ENCODE assay signal across 18 cellular contexts in genomic region chr9:89744730-89745129, GRCh38.
A peak's percentile ranks its signal among the peaks of the same experiment; 100 is the strongest.
DNase-seq lines count a peak whose midpoint lies in the region; ATAC-seq, FAIRE-seq and TF ChIP-seq lines count a peak whose summit lies in the region.
"Had no signal": no experiment of that assay in that cellular context is flagged by ENCODE, and none has a peak within 500 bp of the region (broad histone marks: within the 10 kb centered on the region; RNA-seq: fewer than 3 reads in every experiment).

No MANE protein-coding gene starts in this region.

- intact Hi-C loops in tibial artery (cut with DNase I; ENCODE audit: low total_unique reads) = no loop called here

- no peaks in the 10 kb centered on the region for H3K36me3 Mint-ChIP-seq in activated T-cell treated with anti-CD3 and anti-CD28 coated beads, Interleukin-2, amount 50 U/mL, for 24 hours (ENCODE audit: low read depth)
- H3K36me3 Mint-ChIP-seq in activated T-cell treated with anti-CD3 and anti-CD28 coated beads, Interleukin-2, amount 50 U/mL, for 72 hours (ENCODE audit: insufficient read depth in 2 of 2) = no peaks in the 10 kb centered on the region
- H3K36me3 Mint-ChIP-seq in natural killer cell treated with Interleukin-12 subunit alpha and Interleukin-12 subunit beta and Interleukin-15 and Interleukin-18, amount 100 ng/mL, for 72 hours = no peaks in the 10 kb centered on the region

- DNase-seq in activated T-cell treated with anti-CD3 and anti-CD28 coated beads, Interleukin-2, amount 50 U/mL, for 24 hours = no peak
- DNase-seq in activated T-cell treated with anti-CD3 and anti-CD28 coated beads, Interleukin-2, amount 50 U/mL, for 72 hours = no peak
- DNase-seq in NT2/D1 (ENCODE audit: low read depth, low spot score) = no peak
- DNase-seq in bronchial epithelial cell (ENCODE audit: low read depth) = peak; percentile 58
- peak; percentile 58 for DNase-seq in natural killer cell treated with Interleukin-12 subunit alpha and Interleukin-12 subunit beta and Interleukin-15 and Interleukin-18, amount 100 ng/mL, for 72 hours (ENCODE audit: low spot score)
- no peak for DNase-seq in NCI-H1417 treated with DMSO at 0.1 percent for 48 hours (lab: John Stamatoyannopoulos, UW)
- no peak for DNase-seq in tibial artery
- DNase-seq: Caco-2; GDM1; GOT3; left cardiac atrium; NCI-H1930; NCI-H510A; sigmoid colon; stimulated activated CD4-positive, alpha-beta T cell treated with anti-CD3 and anti-CD28 coated beads, Interleukin-2, amount 100 ng/mL, for 24 hours had no signal

- H3K4me3 Mint-ChIP-seq in activated T-cell treated with anti-CD3 and anti-CD28 coated beads, Interleukin-2, amount 50 U/mL, for 24 hours = no peak overlapping the region
- H3K4me3 Mint-ChIP-seq in activated T-cell treated with anti-CD3 and anti-CD28 coated beads, Interleukin-2, amount 50 U/mL, for 72 hours = peak overlapping the region in 1 of 2 donors; percentile 62
- H3K4me3 Mint-ChIP-seq in natural killer cell treated with Interleukin-12 subunit alpha and Interleukin-12 subunit beta and Interleukin-15 and Interleukin-18, amount 100 ng/mL, for 72 hours = peak overlapping the region; percentile 76

- H3K27ac ChIP-seq in tibial artery = no peak overlapping the region
- H3K27ac ChIP-seq: sigmoid colon, SK-N-MC, suprapubic skin had no signal

- H3K27me3 Mint-ChIP-seq in activated T-cell treated with anti-CD3 and anti-CD28 coated beads, Interleukin-2, amount 50 U/mL, for 24 hours = no peaks in the 10 kb centered on the region
- no peaks in the 10 kb centered on the region for H3K27me3 Mint-ChIP-seq in activated T-cell treated with anti-CD3 and anti-CD28 coated beads, Interleukin-2, amount 50 U/mL, for 72 hours (ENCODE audit: low read depth)
- no peaks in the 10 kb centered on the region for H3K27me3 Mint-ChIP-seq in natural killer cell treated with Interleukin-12 subunit alpha and Interleukin-12 subunit beta and Interleukin-15 and Interleukin-18, amount 100 ng/mL, for 72 hours

- no peak for ATAC-seq in activated T-cell treated with anti-CD3 and anti-CD28 coated beads, Interleukin-2, amount 50 U/mL, for 72 hours (replicated peaks in 1 of 2)
- no peak for ATAC-seq in natural killer cell treated with Interleukin-12 subunit alpha and Interleukin-12 subunit beta and Interleukin-15 and Interleukin-18, amount 100 ng/mL, for 72 hours
- no peak for ATAC-seq in HG02840 (IDR thresholded peaks at IDR 0.05; ENCODE audit: low FRiP score, unreplicated experiment)

- TF ChIP-seq CTCF in bronchial epithelial cell (IDR thresholded peaks at IDR 0.05; ENCODE audit: insufficient read depth, low read length, severe bottlenecking) (no peak), tibial artery (IDR thresholded peaks at IDR 0.05) (no peak)

- H3K4me1 ChIP-seq in NT2/D1 (ENCODE audit: insufficient read depth, insufficient read length) (peaks cover 20% of the 10 kb centered on the region), tibial artery (peaks cover 0 to 6% (median 0%) of the 10 kb centered on the region in 4 donors)
- H3K4me1 ChIP-seq: Caco-2, sigmoid colon had no signal

- peak overlapping the region; percentile 9 for H3K9ac ChIP-seq in NT2/D1 (ENCODE audit: insufficient read length, low read depth)

- no peaks in the 10 kb centered on the region for H3K36me3 ChIP-seq in NT2/D1 (ENCODE audit: insufficient read depth, insufficient read length, low read length)
- no peaks in the 10 kb centered on the region for H3K36me3 ChIP-seq in bronchial epithelial cell (ENCODE audit: control insufficient read depth, insufficient read depth, low read length)
- H3K36me3 ChIP-seq in tibial artery = no peaks in the 10 kb centered on the region
- H3K36me3 ChIP-seq: sigmoid colon, suprapubic skin had no signal

- H3K9me3 ChIP-seq in NT2/D1 (ENCODE audit: insufficient read depth, low read length) (no peaks in the 10 kb centered on the region), tibial artery (no peaks in the 10 kb centered on the region)
- H3K9me3 ChIP-seq: Caco-2, sigmoid colon, suprapubic skin had no signal

- peak; percentile 85 for FAIRE-seq in bronchial epithelial cell (lab: Jason Lieb, UNC)

- no peak overlapping the region for H3K4me3 ChIP-seq in NT2/D1 (ENCODE audit: insufficient read length, low read depth)
- no peak overlapping the region for H3K4me3 ChIP-seq in bronchial epithelial cell (ENCODE audit: low read depth, low read length)
- no peak overlapping the region for H3K4me3 ChIP-seq in tibial artery
- H3K4me3 ChIP-seq: sigmoid colon, SK-N-MC, suprapubic skin had no signal

- H3K27ac Mint-ChIP-seq in activated T-cell treated with anti-CD3 and anti-CD28 coated beads, Interleukin-2, amount 50 U/mL, for 24 hours = peak overlapping the region; percentile 61
- no peak overlapping the region for H3K27ac Mint-ChIP-seq in activated T-cell treated with anti-CD3 and anti-CD28 coated beads, Interleukin-2, amount 50 U/mL, for 72 hours
- H3K27ac Mint-ChIP-seq in natural killer cell treated with Interleukin-12 subunit alpha and Interleukin-12 subunit beta and Interleukin-15 and Interleukin-18, amount 100 ng/mL, for 72 hours = peak overlapping the region; percentile 77 to 91

- H3K9me3 Mint-ChIP-seq in activated T-cell treated with anti-CD3 and anti-CD28 coated beads, Interleukin-2, amount 50 U/mL, for 24 hours = no peaks in the 10 kb centered on the region
- H3K9me3 Mint-ChIP-seq in activated T-cell treated with anti-CD3 and anti-CD28 coated beads, Interleukin-2, amount 50 U/mL, for 72 hours = no peaks in the 10 kb centered on the region
- no peaks in the 10 kb centered on the region for H3K9me3 Mint-ChIP-seq in natural killer cell treated with Interleukin-12 subunit alpha and Interleukin-12 subunit beta and Interleukin-15 and Interleukin-18, amount 100 ng/mL, for 72 hours

- peaks cover 78% of the 10 kb centered on the region for H3K4me1 Mint-ChIP-seq in activated T-cell treated with anti-CD3 and anti-CD28 coated beads, Interleukin-2, amount 50 U/mL, for 24 hours (ENCODE audit: low read depth)
- H3K4me1 Mint-ChIP-seq in activated T-cell treated with anti-CD3 and anti-CD28 coated beads, Interleukin-2, amount 50 U/mL, for 72 hours (ENCODE audit: low read depth) = peaks cover 73% of the 10 kb centered on the region
- H3K4me1 Mint-ChIP-seq in natural killer cell treated with Interleukin-12 subunit alpha and Interleukin-12 subunit beta and Interleukin-15 and Interleukin-18, amount 100 ng/mL, for 72 hours (ENCODE audit: low read depth in 2 of 2) = peaks cover 50 to 59% of the 10 kb centered on the region in 2 donors

- H3K27me3 ChIP-seq in NT2/D1 (ENCODE audit: insufficient read depth, insufficient read length) (peaks cover 14% of the 10 kb centered on the region), bronchial epithelial cell (ENCODE audit: control insufficient read depth, insufficient read depth, low read length) (no peaks in the 10 kb centered on the region), tibial artery (peaks cover 0 to 5% of the 10 kb centered on the region in 2 donors)
- H3K27me3 ChIP-seq: sigmoid colon, suprapubic skin had no signal

Comparison
In these comparisons a context has a peak if more than half of its experiments do, and no peak if none do; other contexts are left out.
1. DNase-seq: peak in bronchial epithelial cell (single experiment) and natural killer cell treated with Interleukin-12 subunit alpha and Interleukin-12 subunit beta and Interleukin-15 and Interleukin-18, amount 100 ng/mL, for 72 hours (single experiment); none in activated T-cell treated with anti-CD3 and anti-CD28 coated beads, Interleukin-2, amount 50 U/mL, for 24 hours (single experiment), activated T-cell treated with anti-CD3 and anti-CD28 coated beads, Interleukin-2, amount 50 U/mL, for 72 hours (0 of 2), NT2/D1 (single experiment), NCI-H1417 treated with DMSO at 0.1 percent for 48 hours (single experiment) and tibial artery (0 of 2).